Comparison of ENCODE assay signal across 16 cellular contexts in the genomic region with DNA sequence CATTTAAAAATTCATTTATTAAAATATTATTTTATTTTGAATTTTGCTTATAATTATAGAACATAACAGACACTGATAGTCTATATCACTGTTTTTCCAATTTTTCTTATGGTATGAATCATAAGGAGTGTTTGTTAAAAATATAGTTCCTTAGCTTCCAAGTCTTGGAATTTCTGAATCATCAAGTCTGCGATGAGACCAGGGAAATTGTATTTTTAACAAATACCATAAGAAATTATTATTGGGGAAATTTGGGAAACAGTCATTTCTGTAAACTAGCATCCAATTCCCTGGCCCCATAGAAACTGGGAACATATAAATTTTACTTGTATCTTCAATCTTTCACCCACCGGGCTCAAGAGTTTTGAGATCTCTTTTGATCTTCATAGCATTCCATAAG. TPM values are rescaled to one million over a fixed set of nuclear protein-coding genes. Genes with fewer than 3 reads are reported as not detected.
DNase-seq lines count a peak whose midpoint lies in the region; ATAC-seq and TF ChIP-seq lines count a peak whose summit lies in the region.
"Had no signal": no experiment of that assay in that cellular context is flagged by ENCODE, and none has a peak within 500 bp of the region (broad histone marks: within the 10 kb centered on the region; RNA-seq: fewer than 3 reads in every experiment).

No MANE protein-coding gene starts in this region.

- no peaks in the 10 kb centered on the region for H3K79me2 ChIP-seq in mesendoderm (ENCODE audit: control insufficient read depth, insufficient read depth, low read length)

- H3K4me3 ChIP-seq in astrocyte of the spinal cord (ENCODE audit: low read depth, low read length) (no peak overlapping the region), mesendoderm (ENCODE audit: low read length) (no peak overlapping the region)
- H3K4me3 ChIP-seq: BLaER1, SJSA1 had no signal

- no peaks in the 10 kb centered on the region for H3K4me1 ChIP-seq in mesendoderm (ENCODE audit: control insufficient read depth, low read depth, low read length)
- H3K4me1 ChIP-seq: BLaER1 had no signal

- no peak overlapping the region for H3K56ac ChIP-seq in mesendoderm (ENCODE audit: low read length)

- H3K27ac ChIP-seq in mesendoderm (ENCODE audit: low read depth, low read length) = no peak overlapping the region
- H3K27ac ChIP-seq: BLaER1, SJSA1 had no signal

- peak; percentile 44 for DNase-seq in HCEC 1CT
- peak; percentile 38 for DNase-seq in astrocyte of the spinal cord (ENCODE audit: low read depth, low spot score)
- peak; percentile 61 for DNase-seq in fibroblast of peridontal ligament (ENCODE audit: extremely low read depth)
- no peak for DNase-seq in mesenteric fat pad (ENCODE audit: low spot score)
- no peak for DNase-seq in mesendoderm
- no peak for DNase-seq in NCI-H1092 (lab: John Stamatoyannopoulos, UW)
- DNase-seq: DMS 273 treated with DMSO at 0.1 percent for 48 hours, NCI-H1048, NCI-H1694 treated with DMSO at 0.1 percent for 48 hours, NCI-H345, NCI-H526 treated with DMSO at 0.1 percent for 48 hours, PC-3 had no signal

- H2BK5ac ChIP-seq in mesendoderm (ENCODE audit: low read length) = no peak overlapping the region

- ATAC-seq in GM19463 (IDR thresholded peaks at IDR 0.05; ENCODE audit: unreplicated experiment) = no peak
- ATAC-seq: HCT116, PC-3 had no signal

- H2BK15ac ChIP-seq in mesendoderm (replicated peaks; ENCODE audit: low read depth) = no peak overlapping the region

- no peak overlapping the region for H3K18ac ChIP-seq in mesendoderm (ENCODE audit: low read length)

- H4K8ac ChIP-seq in mesendoderm (ENCODE audit: low read depth, low read length) = no peak overlapping the region

- no peak overlapping the region for H3K23ac ChIP-seq in mesendoderm (ENCODE audit: low read length)

- no peaks in the 10 kb centered on the region for H3K27me3 ChIP-seq in mesendoderm (ENCODE audit: insufficient read depth, low read length, poor library complexity)
- H3K27me3 ChIP-seq: BLaER1, SJSA1 had no signal

- TF ChIP-seq CTCF in astrocyte of the spinal cord (IDR thresholded peaks at IDR 0.05; ENCODE audit: low read depth, low read length) = no peak

- no peak overlapping the region for H3K4me2 ChIP-seq in mesendoderm (ENCODE audit: low read length)
- H3K4me2 ChIP-seq: BLaER1 had no signal

- in situ Hi-C loops in astrocyte of the spinal cord (cut with HindIII; ENCODE audit: low sequenced_read_pairs) = no loop called here

- H3K36me3 ChIP-seq in mesendoderm (ENCODE audit: control insufficient read depth, insufficient read depth, low read length) = no peaks in the 10 kb centered on the region
- H3K36me3 ChIP-seq: BLaER1, SJSA1 had no signal

- H3K79me1 ChIP-seq in mesendoderm (ENCODE audit: low read length) = no peaks in the 10 kb centered on the region

- no peak overlapping the region for H2BK120ac ChIP-seq in mesendoderm (ENCODE audit: low read depth, low read length)

- no CpG with 5 or more reads among the region's 2 CpGs for WGBS in mesendoderm (ENCODE audit: extremely low coverage, insufficient coverage, low lambda C conversion rate)

- no peak overlapping the region for H4K5ac ChIP-seq in mesendoderm (ENCODE audit: low read length)

- no peak overlapping the region for H2AK5ac ChIP-seq in mesendoderm (ENCODE audit: low read length)

- no peak overlapping the region for H3K4ac ChIP-seq in mesendoderm (ENCODE audit: low read depth, low read length)

- no peak overlapping the region for H3K9ac ChIP-seq in mesendoderm (ENCODE audit: low read length)
- H3K9ac ChIP-seq: BLaER1 had no signal

RNA-seq across cellular contexts. Expression of gene PICALM, which starts 38.0 kb away (rescaled TPM):
- 366 TPM for total RNA-seq in mesenteric fat pad
- polyA plus RNA-seq in mesendoderm (2013, experiment 1 of 2) = 91.1 TPM
- polyA plus RNA-seq in mesendoderm (2013, experiment 2 of 2) = 90.1 TPM

Comparison
In these comparisons a context has a peak if more than half of its experiments do, and no peak if none do; other contexts are left out.
1. DNase-seq: peak in HCEC 1CT (single experiment), astrocyte of the spinal cord (single experiment) and fibroblast of peridontal ligament (single experiment); none in mesenteric fat pad (single experiment), mesendoderm (single experiment) and NCI-H1092 (single experiment).